Comparison of ENCODE assay signal across 17 cellular contexts in genomic region chr4:149203256-149204001, GRCh38.
DNase-seq lines count a peak whose midpoint lies in the region; ATAC-seq and TF ChIP-seq lines count a peak whose summit lies in the region.
"Had no signal": no experiment of that assay in that cellular context is flagged by ENCODE, and none has a peak within 500 bp of the region (broad histone marks: within the 10 kb centered on the region; RNA-seq: fewer than 3 reads in every experiment).

No MANE protein-coding gene starts in this region.

- H3K27ac Mint-ChIP-seq in mesothelial cell of epicardium = peak overlapping the region; percentile 88

- TF ChIP-seq CTCF in mesothelial cell of epicardium (IDR thresholded peaks at IDR 0.05; ENCODE audit: unreplicated experiment) = no peak

- H3K27me3 Mint-ChIP-seq in mesothelial cell of epicardium (ENCODE audit: low read depth) = no peaks in the 10 kb centered on the region

- no peaks in the 10 kb centered on the region for H3K36me3 Mint-ChIP-seq in mesothelial cell of epicardium

- peaks cover 51% of the 10 kb centered on the region for H3K4me1 Mint-ChIP-seq in mesothelial cell of epicardium

- DNase-seq in AG20443 (ENCODE audit: low spot score) = peak; percentile 26
- DNase-seq in M059J (ENCODE audit: low read depth) = peak; percentile 55
- peak; percentile 1 to 4 for DNase-seq in erythroblast (lab: John Stamatoyannopoulos, UW)
- DNase-seq in mesothelial cell of epicardium (ENCODE audit: low spot score in 2 of 2, unreplicated experiment in 2 of 2) = no peak
- no peak for DNase-seq in KBM-7
- DNase-seq in NAMALWA (ENCODE audit: low spot score) = no peak
- no peak for DNase-seq in amniotic stem cell (lab: John Stamatoyannopoulos, UW)
- DNase-seq: activated effector memory CD4-positive, alpha-beta T cell treated with Interleukin-2 at 50 U/mL for 16 hours; anterior cingulate cortex; COR-L47; dermis blood vessel endothelial cell; MM.1S; NCI-H2029 treated with DMSO at 0.1 percent for 48 hours; NCI-H524 treated with DMSO at 0.1 percent for 48 hours; SJCRH30; stimulated activated CD4-positive, alpha-beta T cell treated with anti-CD3 and anti-CD28 coated beads, Interleukin-2, amount 100 ng/mL, for 24 hours had no signal

- no peak for ATAC-seq in GM21526 (IDR thresholded peaks at IDR 0.05; ENCODE audit: low FRiP score, unreplicated experiment)

- no peak for TF ChIP-seq POLR2A in erythroblast (IDR thresholded peaks at IDR 0.05; ENCODE audit: low read length)

- peaks cover 3% of the 10 kb centered on the region for H3K9me3 Mint-ChIP-seq in mesothelial cell of epicardium

- in situ Hi-C loops in KBM-7 (cut with MboI; ENCODE audit: low pct_unique_long_range_greater_than_20kb, low sequenced_read_pairs) = no loop called here

- no peak overlapping the region for H3K4me3 Mint-ChIP-seq in mesothelial cell of epicardium

Comparison
In these comparisons a context has a peak if more than half of its experiments do, and no peak if none do; other contexts are left out.
1. DNase-seq: peak in AG20443 (single experiment), M059J (single experiment) and erythroblast (2 of 2); none in mesothelial cell of epicardium (0 of 2), KBM-7 (single experiment), NAMALWA (single experiment) and amniotic stem cell (single experiment).